In the genomic region with DNA sequence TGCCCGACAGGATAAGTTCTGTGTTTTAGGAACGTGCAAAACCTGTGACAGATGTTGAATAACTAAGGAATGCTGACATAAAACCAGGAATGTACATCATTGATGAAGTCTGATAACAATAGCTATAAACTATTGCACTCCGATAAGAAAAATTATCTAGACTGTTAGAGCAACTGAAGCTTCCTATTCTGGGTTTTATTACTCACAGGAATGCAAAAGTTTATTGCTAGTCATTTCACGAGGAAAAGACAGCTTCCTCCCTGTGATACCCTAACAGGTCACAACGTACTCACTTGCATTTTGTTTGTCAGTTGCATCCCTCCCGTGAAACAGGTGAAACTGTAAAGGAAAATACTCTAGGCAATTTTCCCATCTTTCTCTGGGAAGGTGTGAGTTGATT, we compare ENCODE assay signal across 19 cellular contexts.
DNase-seq lines count a peak whose midpoint lies in the region; ATAC-seq, FAIRE-seq and TF ChIP-seq lines count a peak whose summit lies in the region.
"Had no signal": no experiment of that assay in that cellular context is flagged by ENCODE, and none has a peak within 500 bp of the region (broad histone marks: within the 10 kb centered on the region; RNA-seq: fewer than 3 reads in every experiment).

No MANE protein-coding gene starts in this region.

- in situ Hi-C loops in KBM-7 (cut with MboI; ENCODE audit: low pct_unique_long_range_greater_than_20kb, low sequenced_read_pairs) = loop anchor here (10.0 to 25.0 kb wide), 2 partner anchors 179 to 317 kb away; no protein-coding TSS in a partner anchor

- H3K4me1 ChIP-seq in vagina = peaks cover 27% of the 10 kb centered on the region

- TF ChIP-seq CTCF in HFFc6 (IDR thresholded peaks at IDR 0.05) = no peak
- TF ChIP-seq CTCF in mesothelial cell of epicardium (IDR thresholded peaks at IDR 0.05; ENCODE audit: unreplicated experiment) = no peak
- no peak for TF ChIP-seq CTCF in vagina (IDR thresholded peaks at IDR 0.05)

- peak; percentile 45 for FAIRE-seq in endometrium (lab: Jason Lieb, UNC)
- FAIRE-seq: D721Med, GM12892, GM19239, H1 had no signal

- H3K4me3 Mint-ChIP-seq in HFFc6 = no peak overlapping the region
- no peak overlapping the region for H3K4me3 Mint-ChIP-seq in mesothelial cell of epicardium
- no peak overlapping the region for H3K4me3 Mint-ChIP-seq in activated naive CD8-positive, alpha-beta T cell treated with anti-CD3 and anti-CD28 coated beads, Interleukin-2, amount 50 U/mL, for 24 hours
- H3K4me3 Mint-ChIP-seq: CD14-positive monocyte; CD8-positive, alpha-beta T cell; IgD-negative memory B cell had no signal

- no peak for DNase-seq in HFFc6
- DNase-seq in mesothelial cell of epicardium (ENCODE audit: low spot score in 2 of 2, unreplicated experiment in 2 of 2) = no peak
- no peak for DNase-seq in vagina (ENCODE audit: extremely low spot score in 2 of 2)
- no peak for DNase-seq in KBM-7
- DNase-seq in activated naive CD8-positive, alpha-beta T cell treated with anti-CD3 and anti-CD28 coated beads, Interleukin-2, amount 50 U/mL, for 24 hours = no peak
- no peak for DNase-seq in HCEC 1CT
- DNase-seq: CD8-positive, alpha-beta T cell; COR-L47; DMS153; DMS79 treated with DMSO at 0.1 percent for 48 hours; GDM1 had no signal

- intact Hi-C loops in vagina (cut with DNase I) = no loop called here

- no peaks in the 10 kb centered on the region for H3K9me3 Mint-ChIP-seq in HFFc6
- no peaks in the 10 kb centered on the region for H3K9me3 Mint-ChIP-seq in mesothelial cell of epicardium
- no peaks in the 10 kb centered on the region for H3K9me3 Mint-ChIP-seq in activated naive CD8-positive, alpha-beta T cell treated with anti-CD3 and anti-CD28 coated beads, Interleukin-2, amount 50 U/mL, for 24 hours
- H3K9me3 Mint-ChIP-seq: CD14-positive monocyte; CD8-positive, alpha-beta T cell; IgD-negative memory B cell had no signal

- H3K36me3 Mint-ChIP-seq in HFFc6 (ENCODE audit: low read depth) = peaks cover 34% of the 10 kb centered on the region
- H3K36me3 Mint-ChIP-seq in mesothelial cell of epicardium = peaks cover 10% of the 10 kb centered on the region
- H3K36me3 Mint-ChIP-seq in activated naive CD8-positive, alpha-beta T cell treated with anti-CD3 and anti-CD28 coated beads, Interleukin-2, amount 50 U/mL, for 24 hours (ENCODE audit: low read depth) = no peaks in the 10 kb centered on the region
- H3K36me3 Mint-ChIP-seq: CD8-positive, alpha-beta T cell; IgD-negative memory B cell had no signal

- no peaks in the 10 kb centered on the region for H3K27me3 ChIP-seq in vagina

- no peaks in the 10 kb centered on the region for H3K36me3 ChIP-seq in vagina

- H3K4me1 Mint-ChIP-seq in HFFc6 (ENCODE audit: low read depth) (peaks cover 54% of the 10 kb centered on the region), mesothelial cell of epicardium (peaks cover 23% of the 10 kb centered on the region)
- no peaks in the 10 kb centered on the region for H3K4me1 Mint-ChIP-seq in activated naive CD8-positive, alpha-beta T cell treated with anti-CD3 and anti-CD28 coated beads, Interleukin-2, amount 50 U/mL, for 24 hours
- H3K4me1 Mint-ChIP-seq: CD14-positive monocyte, IgD-negative memory B cell had no signal

- ATAC-seq in activated naive CD8-positive, alpha-beta T cell treated with anti-CD3 and anti-CD28 coated beads, Interleukin-2, amount 50 U/mL, for 24 hours = no peak
- ATAC-seq: CD8-positive, alpha-beta T cell; HCT116 had no signal

- TF ChIP-seq POLR2A in vagina (IDR thresholded peaks at IDR 0.05) = no peak

- peak overlapping the region; percentile 62; the same call in 1 of the 2 replicates for H3K27ac Mint-ChIP-seq in HFFc6
- H3K27ac Mint-ChIP-seq in mesothelial cell of epicardium = peak overlapping the region; percentile 43
- no peak overlapping the region for H3K27ac Mint-ChIP-seq in activated naive CD8-positive, alpha-beta T cell treated with anti-CD3 and anti-CD28 coated beads, Interleukin-2, amount 50 U/mL, for 24 hours
- H3K27ac Mint-ChIP-seq: CD14-positive monocyte; CD8-positive, alpha-beta T cell; IgD-negative memory B cell had no signal

- no peaks in the 10 kb centered on the region for H3K9me3 ChIP-seq in vagina

- H3K27ac ChIP-seq in vagina = peak overlapping the region; percentile 31

- H3K27me3 Mint-ChIP-seq in HFFc6 (ENCODE audit: insufficient read depth) = peaks cover 6% of the 10 kb centered on the region
- no peaks in the 10 kb centered on the region for H3K27me3 Mint-ChIP-seq in mesothelial cell of epicardium (ENCODE audit: low read depth)
- H3K27me3 Mint-ChIP-seq in activated naive CD8-positive, alpha-beta T cell treated with anti-CD3 and anti-CD28 coated beads, Interleukin-2, amount 50 U/mL, for 24 hours = no peaks in the 10 kb centered on the region
- H3K27me3 Mint-ChIP-seq: IgD-negative memory B cell had no signal

- H3K4me3 ChIP-seq in vagina = no peak overlapping the region
